Comparison of ENCODE assay signal across 11 cellular contexts in genomic region chr2:203446071-203446481, GRCh38.
DNase-seq lines count a peak whose midpoint lies in the region; ATAC-seq and TF ChIP-seq lines count a peak whose summit lies in the region.
"Had no signal": no experiment of that assay in that cellular context is flagged by ENCODE, and none has a peak within 500 bp of the region (broad histone marks: within the 10 kb centered on the region; RNA-seq: fewer than 3 reads in every experiment).

No MANE protein-coding gene starts in this region.

- ATAC-seq in HG02840 (IDR thresholded peaks at IDR 0.05; ENCODE audit: low FRiP score, unreplicated experiment), result no peak
- ATAC-seq in gastroesophageal sphincter, result no peak

- H3K9me2 ChIP-seq in MM.1S (replicated peaks; ENCODE audit: insufficient read depth, low read length), result no peaks in the 10 kb centered on the region

- H2AFZ ChIP-seq in MM.1S (ENCODE audit: low read length), result no peak overlapping the region

- peak overlapping the region; percentile 30; the same call in 1 of the 2 replicates for H3K4me2 ChIP-seq in MM.1S (ENCODE audit: low read depth, low read length)

- H3K4me3 ChIP-seq in MM.1S (ENCODE audit: low read length) (no peak overlapping the region), astrocyte of the cerebellum (ENCODE audit: low read depth, low read length) (no peak overlapping the region), gastroesophageal sphincter (no peak overlapping the region)

- WGBS in gastroesophageal sphincter (ENCODE audit: low coverage in 1 of 2), 2 donors, result 70 to 95% methylated on average over 2 to 3 of the region's 3 CpGs

- H3K4me1 ChIP-seq in MM.1S (ENCODE audit: low read length) (peaks cover 15% of the 10 kb centered on the region), gastroesophageal sphincter (no peaks in the 10 kb centered on the region)

- H3F3A ChIP-seq in MM.1S (ENCODE audit: insufficient read depth, low read length), result peaks cover 7% of the 10 kb centered on the region; the same call in 1 of the 2 replicates

- no peaks in the 10 kb centered on the region for H3K27me3 ChIP-seq in MM.1S (replicated peaks; ENCODE audit: insufficient read depth, low read length)
- no peaks in the 10 kb centered on the region for H3K27me3 ChIP-seq in gastroesophageal sphincter

- H3K9ac ChIP-seq in MM.1S (ENCODE audit: low read length), result peak overlapping the region; percentile 18; the same call in 1 of the 2 replicates

- H3K9me3 ChIP-seq in MM.1S (replicated peaks; ENCODE audit: insufficient read depth, low read length), result no peaks in the 10 kb centered on the region
- H3K9me3 ChIP-seq in gastroesophageal sphincter, result no peaks in the 10 kb centered on the region

- no peaks in the 10 kb centered on the region for H4K20me1 ChIP-seq in MM.1S (ENCODE audit: insufficient read depth, low read length)

- in situ Hi-C loops in astrocyte of the cerebellum (cut with HindIII; ENCODE audit: low sequenced_read_pairs) (no loop called here), G401 (cut with HindIII; ENCODE audit: low sequenced_read_pairs) (no loop called here)

- no peaks in the 10 kb centered on the region for H3K36me3 ChIP-seq in MM.1S (replicated peaks; ENCODE audit: insufficient read depth, low read length)
- H3K36me3 ChIP-seq in gastroesophageal sphincter, result peaks cover 0 to 91% of the 10 kb centered on the region in 2 donors

- no peaks in the 10 kb centered on the region for H3K79me2 ChIP-seq in MM.1S (ENCODE audit: low read length)

- peak; percentile 80 for DNase-seq in EH (ENCODE audit: low read depth)
- peak; percentile 55 for DNase-seq in MM.1S
- peak; percentile 40 for DNase-seq in astrocyte of the cerebellum (ENCODE audit: low read depth)
- peak; percentile 88 for DNase-seq in iris pigment epithelial cell (ENCODE audit: low read depth)
- DNase-seq in G401 (ENCODE audit: low spot score), result no peak
- DNase-seq in NCI-H146 (lab: John Stamatoyannopoulos, UW), result no peak
- DNase-seq: activated naive CD4-positive, alpha-beta T cell treated with anti-CD3 and anti-CD28 coated beads, Interleukin-2, amount 50 U/mL, for 16 hours; effector CD4-positive, alpha-beta T cell; stimulated activated CD4-positive, alpha-beta T cell treated with anti-CD3 and anti-CD28 coated beads, Interleukin-12 subunit alpha, Interleukin-12 subunit beta, amount 100 ng/mL, for 4 hours had no signal

- no peak for TF ChIP-seq POLR2A in gastroesophageal sphincter (IDR thresholded peaks at IDR 0.05)

- H3K27ac ChIP-seq in MM.1S (ENCODE audit: low read length) (peak overlapping the region; percentile 70), gastroesophageal sphincter (no peak overlapping the region)

- no peak for TF ChIP-seq EP300 in gastroesophageal sphincter (IDR thresholded peaks at IDR 0.05)

- TF ChIP-seq CTCF in MM.1S (IDR thresholded peaks at IDR 0.05; ENCODE audit: low read length), result no peak
- TF ChIP-seq CTCF in astrocyte of the cerebellum (IDR thresholded peaks at IDR 0.05; ENCODE audit: low read depth, low read length, missing control alignments), result no peak
- no peak for TF ChIP-seq CTCF in gastroesophageal sphincter (IDR thresholded peaks at IDR 0.05)

Comparison
In these comparisons a context has a peak if more than half of its experiments do, and no peak if none do; other contexts are left out.
1. DNase-seq: peak in EH (single experiment), MM.1S (single experiment), astrocyte of the cerebellum (single experiment) and iris pigment epithelial cell (single experiment); none in G401 (single experiment) and NCI-H146 (single experiment).